In genomic region chr2:111919794-111920608, GRCh38 we compare ENCODE assay signal across 1 cellular context.
A peak's percentile ranks its signal among the peaks of the same experiment; 100 is the strongest.
TF ChIP-seq lines count a peak whose summit lies in the region.

No MANE protein-coding gene starts in this region.

TF ChIP-seq in HepG2, 621 proteins besides CTCF, POLR2A, EP300 and RAD21 (continued from another document and continues in another):
- TF ChIP-seq LCORL (IDR thresholded peaks at IDR 0.05) = 0 out of 2 replicates have a peak, but pooled peaks have one; percentile 38
- TF ChIP-seq LCORL (CRISPR knock-in tag; IDR thresholded peaks at IDR 0.05) = peak; percentile 81
- 0 out of 2 replicates have a peak, but pooled peaks have one; percentile 40 for TF ChIP-seq ZNF276 (CRISPR knock-in tag; IDR thresholded peaks at IDR 0.05; ENCODE audit: low read depth)
- no peak for TF ChIP-seq HMGA1 (CRISPR knock-in tag; conservative IDR thresholded peaks at IDR 0.05)
- TF ChIP-seq BCL6 (CRISPR knock-in tag; IDR thresholded peaks at IDR 0.05) = peak; percentile 60
- peak; percentile 79; the same call in 1 of the 2 replicates for TF ChIP-seq ZNF33B (CRISPR knock-in tag; IDR thresholded peaks at IDR 0.05)
- peak; percentile 96 for TF ChIP-seq HNF1A (IDR thresholded peaks at IDR 0.05; ENCODE audit: low read depth)
- peak; percentile 96 for TF ChIP-seq HNF1A (CRISPR knock-in tag; IDR thresholded peaks at IDR 0.05; ENCODE audit: borderline replicate concordance)
- TF ChIP-seq NFYB (CRISPR knock-in tag; IDR thresholded peaks at IDR 0.05) = peak; percentile 47
- TF ChIP-seq ZNF17 (CRISPR knock-in tag; IDR thresholded peaks at IDR 0.05) = no peak
- TF ChIP-seq SOX13 (IDR thresholded peaks at IDR 0.05) = no peak
- TF ChIP-seq SOX13 (CRISPR knock-in tag; conservative IDR thresholded peaks at IDR 0.05 in 1 of 2, IDR thresholded peaks at IDR 0.05 in 1 of 2) = peak in 1 of 2 experiments; percentile 65; a peak in 2 of 4 replicates
- no peak for TF ChIP-seq NFRKB (IDR thresholded peaks at IDR 0.05)
- TF ChIP-seq GPBP1L1 (CRISPR knock-in tag; IDR thresholded peaks at IDR 0.05) = no peak
- TF ChIP-seq USF2 (IDR thresholded peaks at IDR 0.05; ENCODE audit: low read depth, low read length) = no peak
- no peak for TF ChIP-seq USF2 (CRISPR knock-in tag; IDR thresholded peaks at IDR 0.05; ENCODE audit: borderline replicate concordance)
- TF ChIP-seq REST (IDR thresholded peaks at IDR 0.05; ENCODE audit: borderline replicate concordance in 1 of 2, low read depth in 1 of 2, low read length in 2 of 2) = 0 out of 4 replicates have a peak, but pooled peaks of 1 of the 2 experiments have one; percentile 51
- no peak for TF ChIP-seq ZNF569 (CRISPR knock-in tag; IDR thresholded peaks at IDR 0.05; ENCODE audit: borderline replicate concordance)
- TF ChIP-seq ARNT2 (CRISPR knock-in tag; IDR thresholded peaks at IDR 0.05; ENCODE audit: low read depth) = no peak
- peak; percentile 4; the same call in 1 of the 2 replicates for TF ChIP-seq SMC3 (IDR thresholded peaks at IDR 0.05; ENCODE audit: low read length)
- no peak for TF ChIP-seq EEA1 (CRISPR knock-in tag; IDR thresholded peaks at IDR 0.05; ENCODE audit: borderline replicate concordance)
- no peak for TF ChIP-seq CEBPB (IDR thresholded peaks at IDR 0.05; ENCODE audit: borderline replicate concordance, low read depth, low read length)
- TF ChIP-seq NFKBIZ (CRISPR knock-in tag; IDR thresholded peaks at IDR 0.05) = no peak
- no peak for TF ChIP-seq DNMT1 (CRISPR knock-in tag; IDR thresholded peaks at IDR 0.05)
- peak; percentile 82 for TF ChIP-seq TAF1 (CRISPR knock-in tag; IDR thresholded peaks at IDR 0.05)
- TF ChIP-seq ZNF225 (CRISPR knock-in tag; IDR thresholded peaks at IDR 0.05) = peak; percentile 56; the same call in 1 of the 2 replicates
- no peak for TF ChIP-seq REXO4 (CRISPR knock-in tag; IDR thresholded peaks at IDR 0.05; ENCODE audit: borderline replicate concordance)
- peak; percentile 54; the same call in 1 of the 2 replicates for TF ChIP-seq ZNF607 (CRISPR knock-in tag; IDR thresholded peaks at IDR 0.05; ENCODE audit: borderline replicate concordance)
- no peak for TF ChIP-seq SRSF1 (optimal IDR thresholded peaks at IDR 0.05; ENCODE audit: low read depth, low read length)
- no peak for TF ChIP-seq XRCC5 (optimal IDR thresholded peaks at IDR 0.05; ENCODE audit: low read length)
- TF ChIP-seq ATF3 (CRISPR knock-in tag; IDR thresholded peaks at IDR 0.05) = 0 out of 2 replicates have a peak, but pooled peaks have one; percentile 17
- no peak for TF ChIP-seq ATF4 (CRISPR knock-in tag; IDR thresholded peaks at IDR 0.05)
- TF ChIP-seq PRDM10 (CRISPR knock-in tag; IDR thresholded peaks at IDR 0.05; ENCODE audit: low read depth) = peak; percentile 93
- no peak for TF ChIP-seq ZNF274 (CRISPR knock-in tag; IDR thresholded peaks at IDR 0.05)
- peak; percentile 75 for TF ChIP-seq ZNF205 (CRISPR knock-in tag; IDR thresholded peaks at IDR 0.05)
- TF ChIP-seq KDM4B (CRISPR knock-in tag; IDR thresholded peaks at IDR 0.05) = no peak
- no peak for TF ChIP-seq ZNF703 (CRISPR knock-in tag; IDR thresholded peaks at IDR 0.05; ENCODE audit: borderline replicate concordance)
- TF ChIP-seq E2F5 (CRISPR knock-in tag; conservative IDR thresholded peaks at IDR 0.05) = no peak
- TF ChIP-seq SNRNP70 (IDR thresholded peaks at IDR 0.05; ENCODE audit: low read depth, low read length) = no peak
- no peak for TF ChIP-seq RORA (CRISPR knock-in tag; IDR thresholded peaks at IDR 0.05)
- peak; percentile 72 for TF ChIP-seq ASH2L (IDR thresholded peaks at IDR 0.05; ENCODE audit: insufficient read length, low read depth, low read length)
- TF ChIP-seq NRL (CRISPR knock-in tag; IDR thresholded peaks at IDR 0.05; ENCODE audit: borderline replicate concordance) = 0 out of 2 replicates have a peak, but pooled peaks have one; percentile 50
